9 cellular contexts compared by ENCODE assay signal in the genomic region with DNA sequence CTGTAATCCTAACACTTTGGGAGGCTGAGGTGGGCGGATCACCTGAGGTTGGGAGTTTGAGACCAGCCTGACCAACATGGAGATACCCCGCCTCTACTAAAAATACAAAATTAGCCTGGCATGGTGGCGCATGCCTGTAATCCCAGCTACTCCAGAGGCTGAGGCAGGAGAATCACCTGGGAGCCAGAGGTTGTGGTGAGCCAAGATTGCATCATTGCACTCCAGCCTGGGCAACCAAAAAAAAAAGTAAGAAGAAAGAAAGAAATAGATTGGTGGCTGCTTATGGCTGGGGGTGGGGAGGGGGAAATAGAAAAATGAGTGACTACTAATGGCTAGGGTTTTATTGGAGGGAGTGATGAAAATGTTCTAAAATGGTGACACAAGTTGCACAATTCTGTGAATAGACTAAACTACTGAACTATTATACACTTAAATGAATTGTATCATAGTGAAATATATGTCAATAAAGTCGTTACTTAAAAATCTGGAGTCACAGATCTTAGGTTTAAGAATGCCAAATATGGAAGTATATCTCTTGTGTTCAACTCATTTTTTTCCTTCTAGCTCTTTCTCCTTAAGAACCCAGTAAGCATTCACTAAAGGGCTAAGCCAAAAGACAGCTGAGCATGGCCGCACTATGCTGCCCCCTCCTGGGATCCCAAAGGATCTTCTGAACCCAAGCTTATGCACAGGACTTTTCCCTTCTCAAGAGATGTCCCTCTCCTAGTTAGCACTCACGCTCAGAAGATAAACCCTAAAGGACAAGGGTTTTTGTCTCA. TPM values are rescaled to one million over a fixed set of nuclear protein-coding genes. Genes with fewer than 3 reads are reported as not detected.
DNase-seq lines count a peak whose midpoint lies in the region; ATAC-seq and TF ChIP-seq lines count a peak whose summit lies in the region.
"Had no signal": no experiment of that assay in that cellular context is flagged by ENCODE, and none has a peak within 500 bp of the region (broad histone marks: within the 10 kb centered on the region; RNA-seq: fewer than 3 reads in every experiment).

No MANE protein-coding gene starts in this region.

- peak; percentile 60 for TF ChIP-seq RAD21 in Ishikawa (IDR thresholded peaks at IDR 0.05; ENCODE audit: low read depth)

- in situ Hi-C loops in Caki2 (cut with HindIII; ENCODE audit: low pct_unique_long_range_greater_than_20kb, low sequenced_read_pairs) (no loop called here), Panc1 (cut with HindIII; ENCODE audit: low pct_unique_long_range_greater_than_20kb, low sequenced_read_pairs) (no loop called here)

- peaks cover 15% of the 10 kb centered on the region for H3K4me1 Mint-ChIP-seq in activated naive CD8-positive, alpha-beta T cell treated with anti-CD3 and anti-CD28 coated beads, Interleukin-2, amount 10 ng/mL, durations not matched to agents 7 days and 5 days

- H3K36me3 ChIP-seq in Panc1 (ENCODE audit: control insufficient read depth, insufficient read depth, low read length): no peaks in the 10 kb centered on the region

- H3K27ac ChIP-seq in Panc1 (ENCODE audit: low read length): no peak overlapping the region

- intact Hi-C loops in Panc1 (cut with micrococcal nuclease; ENCODE audit: unreplicated experiment) (loop anchor here (5.0 kb wide), 1 partner anchor 699 kb away; no protein-coding TSS in a partner anchor), left cardiac atrium (cut with DNase I) (loop anchor here (1.0 to 10.0 kb wide), 3 partner anchors 185 to 704 kb away; no protein-coding TSS in a partner anchor), sciatic nerve (cut with DNase I) (loop anchor here (10.0 kb wide), 1 partner anchor 702 kb away; no protein-coding TSS in a partner anchor)

- CTCF ChIA-PET in Panc1 (lab: Charles Lee): interaction anchor here (0.6 to 2.1 kb wide), 8 partner anchors 10 to 191 kb away, joined by 3 to 16 read pairs (median 3); no protein-coding TSS in a partner anchor

- no peaks in the 10 kb centered on the region for H3K9me3 Mint-ChIP-seq in activated naive CD8-positive, alpha-beta T cell treated with anti-CD3 and anti-CD28 coated beads, Interleukin-2, amount 10 ng/mL, durations not matched to agents 7 days and 5 days
- H3K9me3 Mint-ChIP-seq: naive thymus-derived CD4-positive, alpha-beta T cell had no signal

- no peaks in the 10 kb centered on the region for H3K36me3 Mint-ChIP-seq in activated naive CD8-positive, alpha-beta T cell treated with anti-CD3 and anti-CD28 coated beads, Interleukin-2, amount 10 ng/mL, durations not matched to agents 7 days and 5 days
- H3K36me3 Mint-ChIP-seq: naive thymus-derived CD4-positive, alpha-beta T cell had no signal

- H3K4me3 Mint-ChIP-seq in activated naive CD8-positive, alpha-beta T cell treated with anti-CD3 and anti-CD28 coated beads, Interleukin-2, amount 10 ng/mL, durations not matched to agents 7 days and 5 days: no peak overlapping the region
- H3K4me3 Mint-ChIP-seq: naive thymus-derived CD4-positive, alpha-beta T cell had no signal

- H3K9me3 ChIP-seq in Panc1 (ENCODE audit: control insufficient read depth, insufficient read depth, low read depth, low read length): no peaks in the 10 kb centered on the region

- peaks cover 30% of the 10 kb centered on the region for H3K27me3 ChIP-seq in Panc1 (ENCODE audit: control insufficient read depth, insufficient read depth, low read length)

- POLR2A ChIA-PET in Panc1 (lab: Charles Lee): interaction anchor here (0.7 kb wide), 1 partner anchor 426 kb away, joined by 7 read pairs; no protein-coding TSS in a partner anchor
- POLR2A ChIA-PET in activated naive CD8-positive, alpha-beta T cell treated with anti-CD3 and anti-CD28 coated beads, Interleukin-2, amount 10 ng/mL, durations not matched to agents 7 days and 5 days (lab: Charles Lee): interaction anchor here (1.0 to 1.7 kb wide), 2 partner anchors 183 to 702 kb away, joined by 3 to 6 read pairs; no protein-coding TSS in a partner anchor

- peaks cover 16% of the 10 kb centered on the region for H3K27me3 Mint-ChIP-seq in activated naive CD8-positive, alpha-beta T cell treated with anti-CD3 and anti-CD28 coated beads, Interleukin-2, amount 10 ng/mL, durations not matched to agents 7 days and 5 days

- no TSS peak for BruUV-seq in Panc1 (replicated peaks; lab: Mats Ljungman, UMichigan)

- peak; percentile 84 for TF ChIP-seq CTCF in Panc1 (IDR thresholded peaks at IDR 0.05)

- no peak for TF ChIP-seq EP300 in Ishikawa (IDR thresholded peaks at IDR 0.05; ENCODE audit: borderline replicate concordance)

- peak; percentile 62 for ATAC-seq in Panc1
- ATAC-seq in activated naive CD8-positive, alpha-beta T cell treated with anti-CD3 and anti-CD28 coated beads, Interleukin-2, amount 10 ng/mL, durations not matched to agents 7 days and 5 days (ENCODE audit: low read depth): no peak
- peak in 1 of 2 donors; percentile 28 for ATAC-seq in left cardiac atrium
- peak; percentile 54 for ATAC-seq in sciatic nerve
- no peak for ATAC-seq in GM18502 (IDR thresholded peaks at IDR 0.05; ENCODE audit: poor library complexity, unreplicated experiment)
- no peak for ATAC-seq in HG03039 (IDR thresholded peaks at IDR 0.05; ENCODE audit: unreplicated experiment)
- ATAC-seq: naive thymus-derived CD4-positive, alpha-beta T cell had no signal

- H3K27ac Mint-ChIP-seq in activated naive CD8-positive, alpha-beta T cell treated with anti-CD3 and anti-CD28 coated beads, Interleukin-2, amount 10 ng/mL, durations not matched to agents 7 days and 5 days: no peak overlapping the region
- H3K27ac Mint-ChIP-seq: naive thymus-derived CD4-positive, alpha-beta T cell had no signal

- 0 out of 2 replicates have a peak, but pooled peaks cover 3% of the 10 kb centered on the region for H3K4me1 ChIP-seq in Panc1 (ENCODE audit: control insufficient read depth, insufficient read depth, low read length)

- DNase-seq in Caki2 (ENCODE audit: low read depth) (peak; percentile 23), Panc1 (ENCODE audit: low read depth, low spot score) (peak; percentile 38), left cardiac atrium (peak; percentile 57), sciatic nerve (ENCODE audit: low spot score) (peak; percentile 77)
- peak; percentile 36 for DNase-seq in activated naive CD8-positive, alpha-beta T cell treated with anti-CD3 and anti-CD28 coated beads, Interleukin-2, amount 10 ng/mL, durations not matched to agents 7 days and 5 days

- no peak overlapping the region for H3K4me3 ChIP-seq in Panc1 (ENCODE audit: low read depth in 2 of 2, low read length in 2 of 2)

TF ChIP-seq in Ishikawa, 13 proteins besides CTCF, POLR2A, EP300 and RAD21 (continues in another document):
- no peak for TF ChIP-seq TCF12 (IDR thresholded peaks at IDR 0.05; ENCODE audit: low read depth)
- TF ChIP-seq, protein P1, sequence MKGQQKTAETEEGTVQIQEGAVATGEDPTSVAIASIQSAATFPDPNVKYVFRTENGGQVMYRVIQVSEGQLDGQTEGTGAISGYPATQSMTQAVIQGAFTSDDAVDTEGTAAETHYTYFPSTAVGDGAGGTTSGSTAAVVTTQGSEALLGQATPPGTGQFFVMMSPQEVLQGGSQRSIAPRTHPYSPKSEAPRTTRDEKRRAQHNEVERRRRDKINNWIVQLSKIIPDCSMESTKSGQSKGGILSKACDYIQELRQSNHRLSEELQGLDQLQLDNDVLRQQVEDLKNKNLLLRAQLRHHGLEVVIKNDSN (IDR thresholded peaks at IDR 0.05): no peak
- no peak for TF ChIP-seq NFIC (IDR thresholded peaks at IDR 0.05)
- TF ChIP-seq ZBTB7A (IDR thresholded peaks at IDR 0.05; ENCODE audit: low read depth): no peak
- TF ChIP-seq CEBPB (IDR thresholded peaks at IDR 0.05): no peak
- no peak for TF ChIP-seq TAF1 (IDR thresholded peaks at IDR 0.05; ENCODE audit: low read depth)
- no peak for TF ChIP-seq YY1 (IDR thresholded peaks at IDR 0.05; ENCODE audit: low read depth)
- TF ChIP-seq CREB1 (IDR thresholded peaks at IDR 0.05; ENCODE audit: low read depth): no peak
- TF ChIP-seq, protein P2, sequence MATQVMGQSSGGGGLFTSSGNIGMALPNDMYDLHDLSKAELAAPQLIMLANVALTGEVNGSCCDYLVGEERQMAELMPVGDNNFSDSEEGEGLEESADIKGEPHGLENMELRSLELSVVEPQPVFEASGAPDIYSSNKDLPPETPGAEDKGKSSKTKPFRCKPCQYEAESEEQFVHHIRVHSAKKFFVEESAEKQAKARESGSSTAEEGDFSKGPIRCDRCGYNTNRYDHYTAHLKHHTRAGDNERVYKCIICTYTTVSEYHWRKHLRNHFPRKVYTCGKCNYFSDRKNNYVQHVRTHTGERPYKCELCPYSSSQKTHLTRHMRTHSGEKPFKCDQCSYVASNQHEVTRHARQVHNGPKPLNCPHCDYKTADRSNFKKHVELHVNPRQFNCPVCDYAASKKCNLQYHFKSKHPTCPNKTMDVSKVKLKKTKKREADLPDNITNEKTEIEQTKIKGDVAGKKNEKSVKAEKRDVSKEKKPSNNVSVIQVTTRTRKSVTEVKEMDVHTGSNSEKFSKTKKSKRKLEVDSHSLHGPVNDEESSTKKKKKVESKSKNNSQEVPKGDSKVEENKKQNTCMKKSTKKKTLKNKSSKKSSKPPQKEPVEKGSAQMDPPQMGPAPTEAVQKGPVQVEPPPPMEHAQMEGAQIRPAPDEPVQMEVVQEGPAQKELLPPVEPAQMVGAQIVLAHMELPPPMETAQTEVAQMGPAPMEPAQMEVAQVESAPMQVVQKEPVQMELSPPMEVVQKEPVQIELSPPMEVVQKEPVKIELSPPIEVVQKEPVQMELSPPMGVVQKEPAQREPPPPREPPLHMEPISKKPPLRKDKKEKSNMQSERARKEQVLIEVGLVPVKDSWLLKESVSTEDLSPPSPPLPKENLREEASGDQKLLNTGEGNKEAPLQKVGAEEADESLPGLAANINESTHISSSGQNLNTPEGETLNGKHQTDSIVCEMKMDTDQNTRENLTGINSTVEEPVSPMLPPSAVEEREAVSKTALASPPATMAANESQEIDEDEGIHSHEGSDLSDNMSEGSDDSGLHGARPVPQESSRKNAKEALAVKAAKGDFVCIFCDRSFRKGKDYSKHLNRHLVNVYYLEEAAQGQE (IDR thresholded peaks at IDR 0.05; ENCODE audit: low read depth): no peak
- TF ChIP-seq EGR1 (IDR thresholded peaks at IDR 0.05): no peak
- no peak for TF ChIP-seq TEAD4 (IDR thresholded peaks at IDR 0.05)

RNA-seq across cellular contexts. Expression of a gene that starts 3.2 kb away (rescaled TPM):
- total RNA-seq in Caki2 (2014; rRNA removed; shearing (Covaris generic); ENCODE audit: low replicate concordance): 0.14 and 0.17 TPM in 2 replicates
- total RNA-seq in Panc1 (2021; ENCODE audit: unreplicated experiment) (0.90 TPM), left cardiac atrium (10 to 100 TPM in 1 of 2 donors, 1 to 10 TPM in 1; 6.7 to 16.7 TPM), sciatic nerve (32.5 TPM)
- polyA plus RNA-seq in Panc1 (2012; ENCODE audit: insufficient read length): 0.99 TPM
- 1 to 10 TPM; 5.6 to 6.2 TPM for total RNA-seq in activated naive CD8-positive, alpha-beta T cell treated with anti-CD3 and anti-CD28 coated beads, Interleukin-2, amount 10 ng/mL, durations not matched to agents 7 days and 5 days

RNA-seq across cellular contexts. Expression of a gene that starts 52.7 kb away (rescaled TPM):
- total RNA-seq in Caki2 (2014; rRNA removed; shearing (Covaris generic); ENCODE audit: low replicate concordance): 120 and 154 TPM in 2 replicates
- total RNA-seq in Panc1 (2021; ENCODE audit: unreplicated experiment): 180 TPM
- 91.0 TPM for polyA plus RNA-seq in Panc1 (2012; ENCODE audit: insufficient read length)
- 100 to 1,000 TPM; 176 to 180 TPM for total RNA-seq in activated naive CD8-positive, alpha-beta T cell treated with anti-CD3 and anti-CD28 coated beads, Interleukin-2, amount 10 ng/mL, durations not matched to agents 7 days and 5 days
- 10 to 100 TPM; 67.4 to 89.0 TPM for total RNA-seq in left cardiac atrium
- 127 TPM for total RNA-seq in sciatic nerve

Comparison
In these comparisons a context has a peak if more than half of its experiments do, and no peak if none do; other contexts are left out.
1. DNase-seq: peak in every context shown above with its lines; median percentile 77 in sciatic nerve; 57 in left cardiac atrium; 38 in Panc1; 36 in activated naive CD8-positive, alpha-beta T cell treated with anti-CD3 and anti-CD28 coated beads, Interleukin-2, amount 10 ng/mL, durations not matched to agents 7 days and 5 days; 23 in Caki2.
2. ATAC-seq: peak in Panc1 (single experiment) and sciatic nerve (single experiment); none in activated naive CD8-positive, alpha-beta T cell treated with anti-CD3 and anti-CD28 coated beads, Interleukin-2, amount 10 ng/mL, durations not matched to agents 7 days and 5 days (single experiment), GM18502 (single experiment) and HG03039 (single experiment).